ENCODE assay signal across 1 cellular context in the genomic region with DNA sequence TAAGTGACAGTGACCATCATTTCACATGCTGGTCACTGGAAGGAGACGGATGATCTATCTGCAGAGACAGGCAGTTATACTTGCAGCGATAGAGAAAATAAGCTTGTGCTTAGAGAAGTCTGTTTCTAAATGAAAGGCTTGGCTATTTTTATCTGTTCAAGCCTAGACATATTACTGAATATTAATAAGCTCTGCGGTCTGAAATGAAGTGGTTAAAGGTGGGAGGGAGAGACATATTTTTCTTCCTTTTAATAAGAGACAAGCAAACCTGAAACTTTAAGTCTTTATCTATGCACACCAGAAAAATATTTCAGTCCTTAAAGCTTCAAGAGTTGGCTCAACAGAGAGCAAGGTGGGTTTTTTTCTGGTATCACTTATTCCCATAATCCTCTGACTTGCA.
TF ChIP-seq lines count a peak whose summit lies in the region.

No MANE protein-coding gene starts in this region.

TF ChIP-seq in A549, 52 proteins besides CTCF, POLR2A, EP300 and RAD21 (continued from another document):
- TF ChIP-seq ESRRA (IDR thresholded peaks at IDR 0.05; ENCODE audit: borderline replicate concordance, low read length) (no peak), RCOR1 (IDR thresholded peaks at IDR 0.05; ENCODE audit: low read depth, low read length) (no peak), MAX (IDR thresholded peaks at IDR 0.05) (no peak), HOXA7 (CRISPR knock-in tag; IDR thresholded peaks at IDR 0.05) (no peak), SMC3 (IDR thresholded peaks at IDR 0.05) (no peak), ZNF302 (CRISPR knock-in tag; IDR thresholded peaks at IDR 0.05) (no peak)
- TF ChIP-seq, protein P1, sequence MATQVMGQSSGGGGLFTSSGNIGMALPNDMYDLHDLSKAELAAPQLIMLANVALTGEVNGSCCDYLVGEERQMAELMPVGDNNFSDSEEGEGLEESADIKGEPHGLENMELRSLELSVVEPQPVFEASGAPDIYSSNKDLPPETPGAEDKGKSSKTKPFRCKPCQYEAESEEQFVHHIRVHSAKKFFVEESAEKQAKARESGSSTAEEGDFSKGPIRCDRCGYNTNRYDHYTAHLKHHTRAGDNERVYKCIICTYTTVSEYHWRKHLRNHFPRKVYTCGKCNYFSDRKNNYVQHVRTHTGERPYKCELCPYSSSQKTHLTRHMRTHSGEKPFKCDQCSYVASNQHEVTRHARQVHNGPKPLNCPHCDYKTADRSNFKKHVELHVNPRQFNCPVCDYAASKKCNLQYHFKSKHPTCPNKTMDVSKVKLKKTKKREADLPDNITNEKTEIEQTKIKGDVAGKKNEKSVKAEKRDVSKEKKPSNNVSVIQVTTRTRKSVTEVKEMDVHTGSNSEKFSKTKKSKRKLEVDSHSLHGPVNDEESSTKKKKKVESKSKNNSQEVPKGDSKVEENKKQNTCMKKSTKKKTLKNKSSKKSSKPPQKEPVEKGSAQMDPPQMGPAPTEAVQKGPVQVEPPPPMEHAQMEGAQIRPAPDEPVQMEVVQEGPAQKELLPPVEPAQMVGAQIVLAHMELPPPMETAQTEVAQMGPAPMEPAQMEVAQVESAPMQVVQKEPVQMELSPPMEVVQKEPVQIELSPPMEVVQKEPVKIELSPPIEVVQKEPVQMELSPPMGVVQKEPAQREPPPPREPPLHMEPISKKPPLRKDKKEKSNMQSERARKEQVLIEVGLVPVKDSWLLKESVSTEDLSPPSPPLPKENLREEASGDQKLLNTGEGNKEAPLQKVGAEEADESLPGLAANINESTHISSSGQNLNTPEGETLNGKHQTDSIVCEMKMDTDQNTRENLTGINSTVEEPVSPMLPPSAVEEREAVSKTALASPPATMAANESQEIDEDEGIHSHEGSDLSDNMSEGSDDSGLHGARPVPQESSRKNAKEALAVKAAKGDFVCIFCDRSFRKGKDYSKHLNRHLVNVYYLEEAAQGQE (IDR thresholded peaks at IDR 0.05) = no peak
- TF ChIP-seq, protein P2, sequence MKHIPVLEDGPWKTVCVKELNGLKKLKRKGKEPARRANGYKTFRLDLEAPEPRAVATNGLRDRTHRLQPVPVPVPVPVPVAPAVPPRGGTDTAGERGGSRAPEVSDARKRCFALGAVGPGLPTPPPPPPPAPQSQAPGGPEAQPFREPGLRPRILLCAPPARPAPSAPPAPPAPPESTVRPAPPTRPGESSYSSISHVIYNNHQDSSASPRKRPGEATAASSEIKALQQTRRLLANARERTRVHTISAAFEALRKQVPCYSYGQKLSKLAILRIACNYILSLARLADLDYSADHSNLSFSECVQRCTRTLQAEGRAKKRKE (CRISPR knock-in tag; IDR thresholded peaks at IDR 0.05; ENCODE audit: low read depth) = no peak
- TF ChIP-seq, protein P3, sequence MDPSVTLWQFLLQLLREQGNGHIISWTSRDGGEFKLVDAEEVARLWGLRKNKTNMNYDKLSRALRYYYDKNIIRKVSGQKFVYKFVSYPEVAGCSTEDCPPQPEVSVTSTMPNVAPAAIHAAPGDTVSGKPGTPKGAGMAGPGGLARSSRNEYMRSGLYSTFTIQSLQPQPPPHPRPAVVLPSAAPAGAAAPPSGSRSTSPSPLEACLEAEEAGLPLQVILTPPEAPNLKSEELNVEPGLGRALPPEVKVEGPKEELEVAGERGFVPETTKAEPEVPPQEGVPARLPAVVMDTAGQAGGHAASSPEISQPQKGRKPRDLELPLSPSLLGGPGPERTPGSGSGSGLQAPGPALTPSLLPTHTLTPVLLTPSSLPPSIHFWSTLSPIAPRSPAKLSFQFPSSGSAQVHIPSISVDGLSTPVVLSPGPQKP (IDR thresholded peaks at IDR 0.05; ENCODE audit: low read depth, low read length) = no peak
